In the genomic region with DNA sequence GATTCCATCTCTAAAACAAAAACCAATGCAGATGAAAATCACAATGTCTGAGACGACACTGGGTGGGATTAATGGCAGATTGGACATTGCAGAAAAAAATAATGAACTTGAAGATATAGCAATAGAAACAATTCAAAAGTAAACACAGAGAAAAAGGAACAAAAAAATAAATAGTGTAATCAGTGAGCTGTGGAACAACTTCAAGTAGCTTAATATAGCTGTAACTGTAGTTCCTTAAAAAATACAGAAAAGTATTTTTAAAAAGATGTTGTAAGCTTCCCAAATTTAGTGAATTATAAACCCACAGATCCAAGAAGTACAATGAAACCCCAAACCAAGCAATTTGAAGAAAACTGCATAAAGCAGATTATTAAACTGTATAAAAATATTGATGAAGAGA, we compare ENCODE assay signal across 21 cellular contexts.
"Had no signal": no experiment of that assay in that cellular context is flagged by ENCODE, and none has a peak within 500 bp of the region (broad histone marks: within the 10 kb centered on the region; RNA-seq: fewer than 3 reads in every experiment).

No MANE protein-coding gene starts in this region.

- H3K27me3 Mint-ChIP-seq: activated naive CD8-positive, alpha-beta T cell; progenitor cell of endocrine pancreas; stimulated activated naive CD8-positive, alpha-beta T cell treated with anti-CD3 and anti-CD28 coated beads, Interleukin-15, amount 100 ng/mL, for 72 hours had no signal

- H3K27ac Mint-ChIP-seq: activated CD4-positive, alpha-beta T cell treated with anti-CD3 and anti-CD28 coated beads, Interleukin-2, amount 10 ng/mL, durations not matched to agents 24 days and 14 days; activated naive CD8-positive, alpha-beta T cell; activated T-cell treated with anti-CD3 and anti-CD28 coated beads, Interleukin-2, amount 50 U/mL, for 72 hours; natural killer cell; progenitor cell of endocrine pancreas; stimulated activated naive CD8-positive, alpha-beta T cell treated with anti-CD3 and anti-CD28 coated beads, Interleukin-15, amount 100 ng/mL, for 72 hours had no signal

- H3K36me3 Mint-ChIP-seq: natural killer cell had no signal

- H3K27ac ChIP-seq: body of pancreas, colonic mucosa, foreskin keratinocyte, left ventricle myocardium inferior, right atrium auricular region, upper lobe of right lung had no signal

- H3K9me3 ChIP-seq: body of pancreas, colonic mucosa, left ventricle myocardium inferior, right atrium auricular region, upper lobe of right lung had no signal

- H3K4me1 ChIP-seq: body of pancreas, colonic mucosa, foreskin keratinocyte, left ventricle myocardium inferior, right atrium auricular region, upper lobe of right lung had no signal

- H3K4me1 Mint-ChIP-seq: natural killer cell; stimulated activated naive CD8-positive, alpha-beta T cell treated with anti-CD3 and anti-CD28 coated beads, Interleukin-15, amount 100 ng/mL, for 72 hours had no signal

- H3K27me3 ChIP-seq: body of pancreas, colonic mucosa, foreskin keratinocyte, right atrium auricular region, upper lobe of right lung had no signal

- DNase-seq: activated CD4-positive, alpha-beta T cell treated with anti-CD3 and anti-CD28 coated beads, Interleukin-2, amount 10 ng/mL, durations not matched to agents 24 days and 14 days; activated CD4-positive, CD25-positive, alpha-beta regulatory T cell; activated CD8-positive, alpha-beta memory T cell treated with anti-CD3 and anti-CD28 coated beads, Interleukin-2, amount 50 U/mL, for 48 hours; activated gamma-delta T cell treated with Interleukin-2 at 50 U/mL for 16 hours; activated T-cell treated with anti-CD3 and anti-CD28 coated beads, Interleukin-2, amount 50 U/mL, for 72 hours; amniotic stem cell; body of pancreas; caudate nucleus; colonic mucosa; effector CD4-positive, alpha-beta T cell; foreskin keratinocyte; glutamatergic neuron; hypothalamus; kidney; left ventricle myocardium inferior; natural killer cell; stimulated activated naive CD8-positive, alpha-beta T cell treated with anti-CD3 and anti-CD28 coated beads, Interleukin-15, amount 100 ng/mL, for 72 hours; upper lobe of right lung had no signal

- H3K36me3 ChIP-seq: colonic mucosa, left ventricle myocardium inferior, right atrium auricular region, upper lobe of right lung had no signal

- H3K9me3 Mint-ChIP-seq: activated T-cell treated with anti-CD3 and anti-CD28 coated beads, Interleukin-2, amount 50 U/mL, for 72 hours; natural killer cell; stimulated activated naive CD8-positive, alpha-beta T cell treated with anti-CD3 and anti-CD28 coated beads, Interleukin-15, amount 100 ng/mL, for 72 hours had no signal

- H3K4me3 ChIP-seq: body of pancreas, colonic mucosa, left ventricle myocardium inferior, right atrium auricular region, upper lobe of right lung had no signal

- ATAC-seq: body of pancreas; foreskin keratinocyte; natural killer cell; stimulated activated naive CD8-positive, alpha-beta T cell treated with anti-CD3 and anti-CD28 coated beads, Interleukin-15, amount 100 ng/mL, for 72 hours; upper lobe of right lung had no signal

- H3K4me3 Mint-ChIP-seq: activated CD4-positive, alpha-beta T cell treated with anti-CD3 and anti-CD28 coated beads, Interleukin-2, amount 10 ng/mL, durations not matched to agents 24 days and 14 days; activated naive CD8-positive, alpha-beta T cell; activated T-cell treated with anti-CD3 and anti-CD28 coated beads, Interleukin-2, amount 50 U/mL, for 72 hours; natural killer cell; stimulated activated naive CD8-positive, alpha-beta T cell treated with anti-CD3 and anti-CD28 coated beads, Interleukin-15, amount 100 ng/mL, for 72 hours had no signal
